8 cellular contexts compared by ENCODE assay signal in the genomic region with DNA sequence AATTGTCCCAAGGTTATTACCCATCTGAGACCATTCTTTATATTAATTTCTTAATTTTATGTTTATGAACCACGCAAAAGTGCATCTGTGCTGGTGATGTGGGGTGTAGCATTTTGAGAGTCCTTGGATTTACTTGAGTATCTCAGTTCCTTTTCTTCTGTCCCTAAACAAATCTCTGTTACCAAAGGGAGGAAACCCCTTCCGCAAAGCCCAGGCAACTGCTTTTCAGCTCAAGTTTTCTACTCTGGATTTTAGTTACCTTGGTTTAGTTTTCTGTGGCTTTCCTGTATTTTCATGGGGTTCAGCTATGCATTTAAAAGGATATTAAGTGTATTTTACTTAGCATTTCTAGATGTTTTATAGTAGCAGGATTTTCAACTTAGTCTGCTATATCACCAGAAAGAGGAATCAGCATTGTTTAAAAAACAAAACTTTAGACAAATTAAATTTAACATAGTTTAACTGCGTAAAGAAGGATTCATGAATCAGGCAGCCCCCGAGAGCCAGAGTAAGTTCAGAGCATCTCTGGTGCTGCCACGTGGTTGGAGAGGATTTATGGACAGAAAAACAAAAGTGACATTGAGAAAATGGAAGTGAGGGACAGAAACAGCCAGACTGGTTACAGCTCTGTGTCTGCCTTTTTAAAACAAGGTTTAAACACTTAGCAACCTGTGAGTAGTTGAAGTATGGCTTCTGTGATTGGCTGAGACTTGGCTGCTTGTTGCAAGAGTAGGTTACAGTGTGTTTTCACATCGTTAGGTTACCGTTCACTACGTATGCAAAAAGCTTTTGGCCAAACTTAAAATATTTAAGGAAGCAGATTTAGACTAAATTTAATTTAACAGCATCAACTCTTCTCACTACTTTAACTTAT. TPM values are rescaled to one million over a fixed set of nuclear protein-coding genes. Genes with fewer than 3 reads are reported as not detected.
DNase-seq lines count a peak whose midpoint lies in the region; ATAC-seq, FAIRE-seq and TF ChIP-seq lines count a peak whose summit lies in the region.

No MANE protein-coding gene starts in this region.

- no peaks in the 10 kb centered on the region for H4K20me1 ChIP-seq in endothelial cell of umbilical vein (replicated peaks; ENCODE audit: control insufficient read depth, extremely low read depth, insufficient read depth, low read length)

- H3K9ac ChIP-seq in endothelial cell of umbilical vein (replicated peaks; ENCODE audit: extremely low read depth, insufficient read depth, low read length): no peak overlapping the region

- no peak for TF ChIP-seq CTCF in endothelial cell of umbilical vein (IDR thresholded peaks at IDR 0.05; ENCODE audit: extremely low read depth in 1 of 2, insufficient read depth in 1 of 2, low read depth in 1 of 2, low read length in 2 of 2)

- CTCF ChIA-PET in endothelial cell of umbilical vein (lab: Charles Lee): interaction anchor here (0.6 to 3.3 kb wide), 9 partner anchors 9 to 458 kb away, joined by 3 to 19 read pairs (median 4); no protein-coding TSS in a partner anchor

- H3K9me3 Mint-ChIP-seq in stimulated activated memory B cell treated with anti-CD40 and anti-IgM and Interleukin-4, amounts not matched to agents 10 μg/mL and 1 μg/mL and 100 μg/mL, for 72 hours: no peaks in the 10 kb centered on the region

- H3K27ac ChIP-seq in endothelial cell of umbilical vein (ENCODE audit: insufficient read depth, low read depth, low read length): no peak overlapping the region

- FAIRE-seq in endothelial cell of umbilical vein (lab: Jason Lieb, UNC) (peak; percentile 21), urothelium cell line (lab: Jason Lieb, UNC) (no peak)

- peak; percentile 75 for DNase-seq in CD1c-positive myeloid dendritic cell (ENCODE audit: extremely low spot score)
- peak; percentile 74 to 82 for DNase-seq in NOMO-1 (lab: John Stamatoyannopoulos, UW; ENCODE audit: unreplicated experiment in 2 of 2)
- DNase-seq in endothelial cell of umbilical vein (ENCODE audit: low read depth, low spot score): peak; percentile 46
- DNase-seq in urothelium cell line (ENCODE audit: low spot score): no peak
- no peak for DNase-seq in SHP77 treated with DMSO at 0.1 percent for 48 hours (lab: John Stamatoyannopoulos, UW)

- H3K27me3 Mint-ChIP-seq in stimulated activated memory B cell treated with anti-CD40 and anti-IgM and Interleukin-4, amounts not matched to agents 10 μg/mL and 1 μg/mL and 100 μg/mL, for 72 hours: peaks cover 9% of the 10 kb centered on the region

- no peaks in the 10 kb centered on the region for H3K9me1 ChIP-seq in endothelial cell of umbilical vein (replicated peaks; ENCODE audit: control insufficient read depth, extremely low read depth, insufficient read depth, low read length)

- intact Hi-C loops in endothelial cell of umbilical vein (cut with micrococcal nuclease): no loop called here

- no peak overlapping the region for H2AFZ ChIP-seq in endothelial cell of umbilical vein (ENCODE audit: low read depth, low read length)

- dilution Hi-C loops in endothelial cell of umbilical vein (cut with MboI; ENCODE audit: extremely low pct_ligation_motif_present, low sequenced_read_pairs): no loop called here

- POLR2A ChIA-PET in endothelial cell of umbilical vein (lab: Charles Lee): interaction anchor here (1.7 kb wide), 1 partner anchor 9 kb away, joined by 7 read pairs; a partner anchor contains a TSS

- H3K4me3 Mint-ChIP-seq in stimulated activated memory B cell treated with anti-CD40 and anti-IgM and Interleukin-4, amounts not matched to agents 10 μg/mL and 1 μg/mL and 100 μg/mL, for 72 hours: peak overlapping the region; percentile 56

- H3K4me1 ChIP-seq in endothelial cell of umbilical vein (ENCODE audit: control insufficient read depth, extremely low read depth, insufficient read depth, low read length): peaks cover 6% of the 10 kb centered on the region

- H3K36me3 ChIP-seq in endothelial cell of umbilical vein (ENCODE audit: control insufficient read depth in 2 of 2, extremely low read depth in 1 of 2, insufficient read depth in 2 of 2, low read length in 2 of 2): no peaks in the 10 kb centered on the region

- ATAC-seq in GM18867 (IDR thresholded peaks at IDR 0.05; ENCODE audit: unreplicated experiment) (peak; percentile 84), HG03025 (IDR thresholded peaks at IDR 0.05; ENCODE audit: low FRiP score, unreplicated experiment) (peak; percentile 64)
- ATAC-seq in stimulated activated memory B cell treated with anti-CD40 and anti-IgM and Interleukin-4, amounts not matched to agents 10 μg/mL and 1 μg/mL and 100 μg/mL, for 72 hours: peak; percentile 71

- no peaks in the 10 kb centered on the region for H3K27me3 ChIP-seq in endothelial cell of umbilical vein (ENCODE audit: control insufficient read depth in 2 of 2, insufficient read depth in 2 of 2, low read length in 2 of 2)

- no peaks in the 10 kb centered on the region for H3K79me2 ChIP-seq in endothelial cell of umbilical vein (ENCODE audit: control insufficient read depth, insufficient read depth, low read length)

- BruUV-seq in endothelial cell of umbilical vein (replicated peaks; lab: Mats Ljungman, UMichigan): no TSS peak

- no peaks in the 10 kb centered on the region for H3K36me3 Mint-ChIP-seq in stimulated activated memory B cell treated with anti-CD40 and anti-IgM and Interleukin-4, amounts not matched to agents 10 μg/mL and 1 μg/mL and 100 μg/mL, for 72 hours

- TF ChIP-seq POLR2A in endothelial cell of umbilical vein (IDR thresholded peaks at IDR 0.05; ENCODE audit: low read depth, low read length): no peak

- peak overlapping the region; percentile 71 for H3K27ac Mint-ChIP-seq in stimulated activated memory B cell treated with anti-CD40 and anti-IgM and Interleukin-4, amounts not matched to agents 10 μg/mL and 1 μg/mL and 100 μg/mL, for 72 hours

- H3K4me3 ChIP-seq in endothelial cell of umbilical vein (replicated peaks in 1 of 3; ENCODE audit: insufficient read depth in 1 of 3, low read depth in 1 of 3, low read length in 3 of 3): no peak overlapping the region

- H3K9me3 ChIP-seq in endothelial cell of umbilical vein (replicated peaks; ENCODE audit: control insufficient read depth, insufficient read depth, low read length): no peaks in the 10 kb centered on the region

- peaks cover 42% of the 10 kb centered on the region for H3K4me1 Mint-ChIP-seq in stimulated activated memory B cell treated with anti-CD40 and anti-IgM and Interleukin-4, amounts not matched to agents 10 μg/mL and 1 μg/mL and 100 μg/mL, for 72 hours

- no peak overlapping the region for H3K4me2 ChIP-seq in endothelial cell of umbilical vein (ENCODE audit: insufficient read depth, low read length)

TF ChIP-seq in endothelial cell of umbilical vein, 7 proteins besides CTCF, POLR2A, EP300 and RAD21:
- TF ChIP-seq JUN (IDR thresholded peaks at IDR 0.05; ENCODE audit: borderline replicate concordance, insufficient read depth, insufficient read length, low read depth): no peak
- no peak for TF ChIP-seq FOS (IDR thresholded peaks at IDR 0.05; ENCODE audit: borderline replicate concordance, insufficient read depth, low read length)
- no peak for TF ChIP-seq POLR2AphosphoS5 (IDR thresholded peaks at IDR 0.05; ENCODE audit: insufficient read depth, low read depth, low read length)
- TF ChIP-seq, protein P1, sequence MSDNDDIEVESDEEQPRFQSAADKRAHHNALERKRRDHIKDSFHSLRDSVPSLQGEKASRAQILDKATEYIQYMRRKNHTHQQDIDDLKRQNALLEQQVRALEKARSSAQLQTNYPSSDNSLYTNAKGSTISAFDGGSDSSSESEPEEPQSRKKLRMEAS (IDR thresholded peaks at IDR 0.05; ENCODE audit: insufficient read depth, insufficient read length): no peak
- TF ChIP-seq MYC (IDR thresholded peaks at IDR 0.05; ENCODE audit: low read depth, low read length): no peak
- TF ChIP-seq GATA2 (IDR thresholded peaks at IDR 0.05; ENCODE audit: insufficient read depth, insufficient read length, low read depth, low read length): no peak
- TF ChIP-seq EZH2 (IDR thresholded peaks at IDR 0.05; ENCODE audit: borderline replicate concordance, low read depth, low read length, severe bottlenecking): no peak

RNA-seq across cellular contexts. Expression of a gene that starts 9.6 kb away (rescaled TPM):
- total RNA-seq in endothelial cell of umbilical vein: 36.7 and 45.3 TPM in 2 replicates
- 40.0 and 55.5 TPM in 2 replicates for polyA plus RNA-seq in endothelial cell of umbilical vein
- polyA plus RNA-seq in endothelial cell of umbilical vein (2011; cell fraction: cytosol; rRNA removed): 38.6 and 41.8 TPM in 2 replicates
- polyA plus RNA-seq in endothelial cell of umbilical vein (2011; cell fraction: nucleus; rRNA removed): 49.5 and 61.8 TPM in 2 replicates
- polyA plus RNA-seq in endothelial cell of umbilical vein (2012): 35.5 and 48.4 TPM in 2 replicates
- polyA minus RNA-seq in endothelial cell of umbilical vein: 40.7 and 47.6 TPM in 2 replicates
- polyA minus RNA-seq in endothelial cell of umbilical vein (2011; cell fraction: cytosol; rRNA and poly(A)+ RNA removed): 33.7 TPM
- 21.9 and 33.6 TPM in 2 replicates for polyA minus RNA-seq in endothelial cell of umbilical vein (2011; cell fraction: nucleus; rRNA and poly(A)+ RNA removed)

RNA-seq across cellular contexts. Expression of a gene that starts 20.4 kb away (rescaled TPM):
- total RNA-seq in endothelial cell of umbilical vein: 36.7 and 42.4 TPM in 2 replicates
- polyA plus RNA-seq in endothelial cell of umbilical vein: 15.4 and 17.3 TPM in 2 replicates
- 19.9 and 24.1 TPM in 2 replicates for polyA plus RNA-seq in endothelial cell of umbilical vein (2011; cell fraction: cytosol; rRNA removed)
- polyA plus RNA-seq in endothelial cell of umbilical vein (2011; cell fraction: nucleus; rRNA removed): 53.1 and 58.4 TPM in 2 replicates
- 17.9 and 19.2 TPM in 2 replicates for polyA plus RNA-seq in endothelial cell of umbilical vein (2012)
- 58.1 and 80.1 TPM in 2 replicates for polyA minus RNA-seq in endothelial cell of umbilical vein
- 18.7 TPM for polyA minus RNA-seq in endothelial cell of umbilical vein (2011; cell fraction: cytosol; rRNA and poly(A)+ RNA removed)
- 85.3 and 127 TPM in 2 replicates for polyA minus RNA-seq in endothelial cell of umbilical vein (2011; cell fraction: nucleus; rRNA and poly(A)+ RNA removed)

Comparison
In these comparisons a context has a peak if more than half of its experiments do, and no peak if none do; other contexts are left out.
1. DNase-seq: peak in CD1c-positive myeloid dendritic cell (single experiment), NOMO-1 (2 of 2) and endothelial cell of umbilical vein (single experiment); none in urothelium cell line (single experiment) and SHP77 treated with DMSO at 0.1 percent for 48 hours (single experiment).
2. Peak in every context shown above with its lines, with median percentiles within 50 percentile points of each other: ATAC-seq.